In the genomic region with DNA sequence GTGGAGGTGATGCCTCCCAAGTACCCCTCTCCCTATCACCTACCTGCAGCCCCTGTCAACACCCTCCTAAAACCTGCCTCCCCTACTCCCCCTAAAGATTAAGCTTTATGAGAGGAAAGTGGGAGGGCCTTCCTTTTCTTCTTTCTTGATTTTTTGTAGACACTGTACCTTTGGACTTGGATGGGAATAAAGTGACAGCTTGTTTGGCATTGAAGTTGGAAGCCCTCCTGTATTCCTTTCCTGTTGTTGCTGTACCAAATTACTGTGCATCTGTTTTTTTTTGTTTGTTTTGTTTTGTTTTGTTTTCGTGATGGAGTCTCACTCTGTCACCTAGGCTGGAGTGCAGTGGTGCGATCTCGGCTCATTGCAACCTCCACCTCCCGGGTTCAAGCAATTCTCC, we compare ENCODE assay signal across 27 cellular contexts.
"Had no signal": no experiment of that assay in that cellular context is flagged by ENCODE, and none has a peak within 500 bp of the region (broad histone marks: within the 10 kb centered on the region; RNA-seq: fewer than 3 reads in every experiment).

No MANE protein-coding gene starts in this region.

- H3K9me3 ChIP-seq: gastrocnemius medialis, prostate gland, right atrium auricular region, suprapubic skin, transverse colon, upper lobe of right lung, vagina had no signal

- H3K27me3 ChIP-seq: dorsolateral prefrontal cortex, gastrocnemius medialis, neural progenitor cell, right atrium auricular region, suprapubic skin, transverse colon, upper lobe of right lung, vagina had no signal

- ATAC-seq: esophagus mucosa; gastrocnemius medialis; left ventricle myocardium superior; natural killer cell treated with Interleukin-12 subunit alpha and Interleukin-12 subunit beta and Interleukin-15 and Interleukin-18, amount 100 ng/mL, for 72 hours; sciatic nerve; stimulated activated naive CD8-positive, alpha-beta T cell treated with anti-CD3 and anti-CD28 coated beads, Interleukin-15, amount 100 ng/mL, for 72 hours; upper lobe of right lung had no signal

- H3K27ac Mint-ChIP-seq: memory B cell; natural killer cell treated with Interleukin-12 subunit alpha and Interleukin-12 subunit beta and Interleukin-15 and Interleukin-18, amount 100 ng/mL, for 72 hours; neural progenitor cell; stimulated activated naive CD8-positive, alpha-beta T cell treated with anti-CD3 and anti-CD28 coated beads, Interleukin-15, amount 100 ng/mL, for 72 hours had no signal

- DNase-seq: effector CD4-positive, alpha-beta T cell; foreskin fibroblast; gastrocnemius medialis; head of caudate nucleus; left ventricle myocardium superior; stimulated activated CD4-positive, alpha-beta T cell treated with anti-CD3 and anti-CD28 coated beads, Interleukin-12 subunit alpha, Interleukin-12 subunit beta, amount 100 ng/mL, for 4 hours; stimulated activated CD4-positive, alpha-beta T cell treated with anti-CD3 and anti-CD28 coated beads, Interleukin-1b, Interleukin-23, amount 100 ng/mL, for 48 hours; stimulated activated CD4-positive, alpha-beta T cell treated with anti-CD3 and anti-CD28 coated beads, Interleukin-4, amount 100 ng/mL, for 1 hour; stimulated activated CD8-positive, alpha-beta memory T cell treated with anti-CD3 and anti-CD28 coated beads, Interleukin-4, amount 100 ng/mL, for 48 hours; stimulated activated naive CD4-positive, alpha-beta T cell; stimulated activated naive CD8-positive, alpha-beta T cell treated with anti-CD3 and anti-CD28 coated beads, Interleukin-15, amount 100 ng/mL, for 72 hours; transverse colon; upper lobe of right lung had no signal

- H3K4me1 Mint-ChIP-seq: stimulated activated naive CD8-positive, alpha-beta T cell treated with anti-CD3 and anti-CD28 coated beads, Interleukin-15, amount 100 ng/mL, for 72 hours had no signal

- H3K9me3 Mint-ChIP-seq: memory B cell; natural killer cell treated with Interleukin-12 subunit alpha and Interleukin-12 subunit beta and Interleukin-15 and Interleukin-18, amount 100 ng/mL, for 72 hours; neural progenitor cell; stimulated activated naive CD8-positive, alpha-beta T cell treated with anti-CD3 and anti-CD28 coated beads, Interleukin-15, amount 100 ng/mL, for 72 hours had no signal

- H3K27ac ChIP-seq: epithelial cell of prostate, gastrocnemius medialis, neural progenitor cell, parathyroid adenoma, prostate gland, right atrium auricular region, suprapubic skin, transverse colon, upper lobe of right lung, vagina had no signal

- H3K27me3 Mint-ChIP-seq: natural killer cell treated with Interleukin-12 subunit alpha and Interleukin-12 subunit beta and Interleukin-15 and Interleukin-18, amount 100 ng/mL, for 72 hours had no signal

- H3K36me3 Mint-ChIP-seq: memory B cell; natural killer cell treated with Interleukin-12 subunit alpha and Interleukin-12 subunit beta and Interleukin-15 and Interleukin-18, amount 100 ng/mL, for 72 hours; neural progenitor cell had no signal

- H3K36me3 ChIP-seq: gastrocnemius medialis, neural progenitor cell, prostate gland, right atrium auricular region, upper lobe of right lung, vagina had no signal

- H3K4me3 ChIP-seq: dorsolateral prefrontal cortex, gastrocnemius medialis, lung, neural progenitor cell, prostate gland, right atrium auricular region, smooth muscle cell, suprapubic skin, transverse colon, upper lobe of right lung, vagina had no signal

- H3K4me3 Mint-ChIP-seq: memory B cell; natural killer cell treated with Interleukin-12 subunit alpha and Interleukin-12 subunit beta and Interleukin-15 and Interleukin-18, amount 100 ng/mL, for 72 hours; neural progenitor cell; stimulated activated naive CD8-positive, alpha-beta T cell treated with anti-CD3 and anti-CD28 coated beads, Interleukin-15, amount 100 ng/mL, for 72 hours had no signal

- H3K4me1 ChIP-seq: gastrocnemius medialis, parathyroid adenoma, prostate gland, right atrium auricular region, suprapubic skin, transverse colon, upper lobe of right lung, vagina had no signal
